In the genomic region with DNA sequence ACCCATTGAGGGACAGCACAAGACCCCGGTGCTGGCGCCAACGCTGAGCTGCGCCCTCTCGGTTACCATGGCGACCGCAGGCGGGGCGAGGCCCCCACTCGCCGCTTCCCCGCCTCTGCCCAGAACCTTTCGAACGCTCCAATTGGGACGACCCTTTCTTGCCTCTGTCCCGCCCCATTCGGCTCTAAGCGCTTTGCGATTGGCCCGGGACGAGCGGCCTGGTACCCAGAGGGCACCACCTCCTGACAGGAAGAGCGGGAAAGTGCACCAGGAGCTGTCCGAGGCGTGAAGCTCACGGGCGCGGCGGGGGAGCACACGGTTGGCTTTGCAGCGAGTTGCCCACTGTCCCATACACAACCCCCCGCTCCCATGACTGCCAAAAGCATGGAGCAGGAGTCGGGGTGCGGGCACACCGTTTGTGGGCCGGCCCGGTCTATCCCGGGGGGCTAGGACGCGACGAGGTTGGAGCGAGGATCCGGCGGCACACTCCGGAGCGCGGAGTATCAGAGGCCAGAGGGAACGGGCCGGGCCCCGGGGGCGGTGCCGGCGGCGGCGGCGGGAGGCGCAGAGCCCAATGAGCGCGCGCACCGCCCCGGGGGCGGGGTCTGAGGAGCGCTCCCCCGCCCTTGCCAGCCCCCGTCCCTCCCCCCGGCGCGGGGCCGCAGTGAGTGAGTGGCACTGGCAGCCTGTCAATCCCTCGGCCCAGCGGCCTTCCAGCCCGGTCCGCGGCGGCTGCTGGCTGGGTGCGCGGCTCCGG, we compare ENCODE assay signal across 8 cellular contexts. TPM values are rescaled to one million over a fixed set of nuclear protein-coding genes. Genes with fewer than 3 reads are reported as not detected.
DNase-seq lines count a peak whose midpoint lies in the region; ATAC-seq and TF ChIP-seq lines count a peak whose summit lies in the region.

No MANE protein-coding gene starts in this region.

- H3K9me3 ChIP-seq in Caco-2 (no peaks in the 10 kb centered on the region), endodermal cell (ENCODE audit: control insufficient read depth, low read length) (no peaks in the 10 kb centered on the region), mesodermal cell (ENCODE audit: control insufficient read depth, low read length) (no peaks in the 10 kb centered on the region)

- H3K27ac ChIP-seq in endodermal cell (ENCODE audit: low read depth, low read length) (peak overlapping the region; percentile 79), mesodermal cell (ENCODE audit: low read depth, low read length, severe bottlenecking) (peak overlapping the region; percentile 79)

- no peaks in the 10 kb centered on the region for H3K36me3 ChIP-seq in Caco-2 (ENCODE audit: control insufficient read depth, insufficient read depth, low read length)
- peaks cover 2% of the 10 kb centered on the region for H3K36me3 ChIP-seq in endodermal cell (ENCODE audit: control insufficient read depth, insufficient read depth, low read length)
- H3K36me3 ChIP-seq in mesodermal cell (ENCODE audit: control insufficient read depth, insufficient read depth, low read length): peaks cover 15% of the 10 kb centered on the region

- TF ChIP-seq CTCF in Caco-2 (IDR thresholded peaks at IDR 0.05; ENCODE audit: insufficient read depth in 1 of 2, low read depth in 1 of 2, low read length in 1 of 2, severe bottlenecking in 1 of 2, unreplicated experiment in 1 of 2) (no peak), endodermal cell (conservative IDR thresholded peaks at IDR 0.05) (no peak)

- H3K4me1 Mint-ChIP-seq in Caco-2 (ENCODE audit: low read depth, unreplicated experiment): peaks cover 32% of the 10 kb centered on the region
- peaks cover 28% of the 10 kb centered on the region for H3K4me1 Mint-ChIP-seq in endodermal cell

- CTCF ChIA-PET in Caco-2 (lab: Charles Lee): interaction anchor here (1.5 kb wide), 1 partner anchor 338 kb away, joined by 4 read pairs; no protein-coding TSS in a partner anchor

- H3K9ac ChIP-seq in endodermal cell (ENCODE audit: extremely low read depth, low read length, poor library complexity, severe bottlenecking): peak overlapping the region; percentile 47

- H3K27me3 ChIP-seq in Caco-2 (replicated peaks; ENCODE audit: control insufficient read depth, insufficient read depth, low read length): no peaks in the 10 kb centered on the region
- H3K27me3 ChIP-seq in endodermal cell (ENCODE audit: control insufficient read depth, insufficient read depth, low read length, poor library complexity, severe bottlenecking): no peaks in the 10 kb centered on the region

- H3K9me3 Mint-ChIP-seq in Caco-2 (ENCODE audit: unreplicated experiment): no peaks in the 10 kb centered on the region
- H3K9me3 Mint-ChIP-seq in endodermal cell: no peaks in the 10 kb centered on the region

- peak overlapping the region; percentile 88 for H3K4me3 ChIP-seq in Caco-2 (ENCODE audit: low read depth, low read length)
- peak overlapping the region; percentile 62 for H3K4me3 ChIP-seq in endodermal cell (ENCODE audit: low read length)
- H3K4me3 ChIP-seq in mesodermal cell (ENCODE audit: extremely low read depth, insufficient read depth, low read length, poor library complexity, severe bottlenecking): peak overlapping the region; percentile 42

- H3K4me3 Mint-ChIP-seq in Caco-2 (ENCODE audit: unreplicated experiment): peak overlapping the region; percentile 93
- H3K4me3 Mint-ChIP-seq in endodermal cell: peak overlapping the region; percentile 70

- H3K36me3 Mint-ChIP-seq in Caco-2 (ENCODE audit: insufficient read depth, unreplicated experiment): peaks cover 8% of the 10 kb centered on the region
- H3K36me3 Mint-ChIP-seq in endodermal cell (ENCODE audit: low read depth): no peaks in the 10 kb centered on the region

- BruUV-seq in Caco-2 (replicated peaks; lab: Mats Ljungman, UMichigan): no TSS peak

- peak; percentile 65 for ATAC-seq in GM21381 (IDR thresholded peaks at IDR 0.05; ENCODE audit: unreplicated experiment)

- peak overlapping the region; percentile 79 for H3K27ac Mint-ChIP-seq in Caco-2 (ENCODE audit: unreplicated experiment)
- H3K27ac Mint-ChIP-seq in endodermal cell: peak overlapping the region; percentile 95

- WGBS in endodermal cell (ENCODE audit: insufficient coverage in 1 of 2, insufficient read length in 1 of 2), 2 experiments: 0% methylated on average over 12 to 79 of the region's 79 CpGs
- WGBS in mesodermal cell (ENCODE audit: insufficient coverage in 2 of 2), 2 experiments: 0% methylated on average over 59 to 67 of the region's 79 CpGs

- H3K27me3 Mint-ChIP-seq in Caco-2 (ENCODE audit: insufficient read depth, unreplicated experiment) (peaks cover 7% of the 10 kb centered on the region), endodermal cell (ENCODE audit: insufficient read depth) (peaks cover 12% of the 10 kb centered on the region)

- POLR2A ChIA-PET in Caco-2 (lab: Charles Lee): interaction anchor here (0.6 to 1.5 kb wide), 5 partner anchors 13 to 274 kb away, joined by 3 to 11 read pairs (median 6); partner anchors contain the start of gene MAPKAP1

- DNase-seq in Caco-2 (peak; percentile 97 to 98), HUDEP-2 (lab: John Stamatoyannopoulos, UW; ENCODE audit: unreplicated experiment in 76 of 76) (peak in 75 of 76 experiments; percentile 32 to 98 (median 95)), NOMO-1 treated with dmso at 0.1 percent for 144 hours (lab: John Stamatoyannopoulos, UW; ENCODE audit: unreplicated experiment) (peak; percentile 99), endodermal cell (peak; percentile 99)
- peak; percentile 85 for DNase-seq in activated CD8-positive, alpha-beta memory T cell treated with anti-CD3 and anti-CD28 coated beads, Interleukin-2, amount 50 U/mL, for 24 hours (ENCODE audit: extremely low read depth)
- DNase-seq in stimulated activated CD8-positive, alpha-beta memory T cell treated with anti-CD3 and anti-CD28 coated beads, Interleukin-15, amount 100 ng/mL, for 24 hours (ENCODE audit: low read depth): peak; percentile 86

- peaks cover 16% of the 10 kb centered on the region for H3K4me1 ChIP-seq in Caco-2
- H3K4me1 ChIP-seq in endodermal cell (ENCODE audit: control insufficient read depth, insufficient read depth, low read length): no peaks in the 10 kb centered on the region
- peaks cover 5% of the 10 kb centered on the region for H3K4me1 ChIP-seq in mesodermal cell (ENCODE audit: control insufficient read depth, insufficient read depth, low read length, poor library complexity, severe bottlenecking)

- intact Hi-C loops in Caco-2 (cut with micrococcal nuclease; ENCODE audit: unreplicated experiment): loop anchor here (1.0 kb wide), 2 partner anchors 39 to 338 kb away; partner anchors contain the start of gene MAPKAP1

RNA-seq across cellular contexts. Expression of gene PBX3, which starts 1.0 kb away (rescaled TPM):
- total RNA-seq in Caco-2 (2022) (7.7 and 12.4 TPM in 2 replicates), endodermal cell (10 to 100 TPM; 37.5 to 46.1 TPM)
- 107 TPM for polyA plus RNA-seq in endodermal cell (2013, experiment 1 of 2)
- polyA plus RNA-seq in endodermal cell (2013, experiment 2 of 2): 101 TPM
- polyA plus RNA-seq in mesodermal cell (2013, experiment 1 of 2): 61.6 TPM
- 60.1 TPM for polyA plus RNA-seq in mesodermal cell (2013, experiment 2 of 2)

RNA-seq across cellular contexts. Expression of gene MAPKAP1, which starts 39.2 kb away (rescaled TPM):
- 70.0 and 82.5 TPM in 2 replicates for total RNA-seq in Caco-2 (2022)
- total RNA-seq in endodermal cell: 10 to 100 TPM; 75.3 to 91.6 TPM
- 52.4 TPM for polyA plus RNA-seq in endodermal cell (2013, experiment 1 of 2)
- 56.3 TPM for polyA plus RNA-seq in endodermal cell (2013, experiment 2 of 2)
- 86.4 TPM for polyA plus RNA-seq in mesodermal cell (2013, experiment 1 of 2)
- polyA plus RNA-seq in mesodermal cell (2013, experiment 2 of 2): 74.2 TPM

Comparison
In these comparisons a context has a peak if more than half of its experiments do, and no peak if none do; other contexts are left out.
1. Peak in every context shown above with its lines: DNase-seq, ATAC-seq, H3K4me3 ChIP-seq and H3K27ac ChIP-seq.